17 cellular contexts compared by ENCODE assay signal in genomic region chr5:124996764-124997077, GRCh38.
A peak's percentile ranks its signal among the peaks of the same experiment; 100 is the strongest.
DNase-seq lines count a peak whose midpoint lies in the region; ATAC-seq and TF ChIP-seq lines count a peak whose summit lies in the region.
"Had no signal": no experiment of that assay in that cellular context is flagged by ENCODE, and none has a peak within 500 bp of the region (broad histone marks: within the 10 kb centered on the region; RNA-seq: fewer than 3 reads in every experiment).

No MANE protein-coding gene starts in this region.

- no peak overlapping the region for H2AFZ ChIP-seq in H9 (ENCODE audit: low read length)
- H2AFZ ChIP-seq in smooth muscle cell (ENCODE audit: low read depth) = no peak overlapping the region

- H3K4me2 ChIP-seq in H9 (ENCODE audit: insufficient read depth, insufficient read length, low read length) (no peak overlapping the region), smooth muscle cell (peak overlapping the region; percentile 18)

- no peak overlapping the region for H4K8ac ChIP-seq in H9 (replicated peaks; ENCODE audit: insufficient read length, low read depth, low read length)

- no peak overlapping the region for H2BK15ac ChIP-seq in H9 (ENCODE audit: low read depth, low read length)

- H3K27ac Mint-ChIP-seq in H9 = peak overlapping the region; percentile 10 to 96 (median 78); a peak in 4 of 7 replicates
- H3K27ac Mint-ChIP-seq in WTC11 = peak overlapping the region; percentile 55
- H3K27ac Mint-ChIP-seq: activated CD4-positive, alpha-beta memory T cell treated with anti-CD3 and anti-CD28 coated beads for 36 hours; activated T-helper 17 cell treated with anti-CD3 and anti-CD28 coated beads, Interleukin-2, amount 50 U/mL, for 72 hours; HFFc6 had no signal

- H3K4ac ChIP-seq in H9 (ENCODE audit: low read depth, low read length) = no peak overlapping the region

- H3K56ac ChIP-seq in H9 (ENCODE audit: insufficient read length, low read depth, low read length) = no peak overlapping the region

- peaks cover 38 to 45% of the 10 kb centered on the region in 2 experiments for H3K4me1 Mint-ChIP-seq in H9
- H3K4me1 Mint-ChIP-seq in WTC11 = peaks cover 57% of the 10 kb centered on the region
- H3K4me1 Mint-ChIP-seq: activated T-helper 17 cell treated with anti-CD3 and anti-CD28 coated beads, Interleukin-2, amount 50 U/mL, for 72 hours had no signal

- no peak overlapping the region for H4K5ac ChIP-seq in H9 (ENCODE audit: insufficient read length, low read depth, low read length)

- H3K9me3 Mint-ChIP-seq in H9 (no peaks in the 10 kb centered on the region), WTC11 (no peaks in the 10 kb centered on the region; the same call in 1 of the 2 replicates)
- H3K9me3 Mint-ChIP-seq: HFFc6 had no signal

- H3K18ac ChIP-seq in H9 (ENCODE audit: insufficient read length, low read depth, low read length) = no peak overlapping the region

- H3K14ac ChIP-seq in H9 (ENCODE audit: insufficient read depth, low read length) = no peak overlapping the region

- no peak overlapping the region for H4K91ac ChIP-seq in H9 (ENCODE audit: insufficient read length, low read depth, low read length)

- no peak overlapping the region for H2BK5ac ChIP-seq in H9 (ENCODE audit: insufficient read length, low read length)

- H3K36me3 Mint-ChIP-seq in H9 (ENCODE audit: insufficient read depth in 1 of 3, low read depth in 3 of 3) = no peaks in the 10 kb centered on the region; a peak in 2 of 7 replicates
- no peaks in the 10 kb centered on the region for H3K36me3 Mint-ChIP-seq in WTC11
- H3K36me3 Mint-ChIP-seq: activated CD4-positive, alpha-beta memory T cell treated with anti-CD3 and anti-CD28 coated beads for 36 hours had no signal

- H3K4me3 Mint-ChIP-seq in H9 (no peak overlapping the region), WTC11 (no peak overlapping the region)
- H3K4me3 Mint-ChIP-seq: activated CD4-positive, alpha-beta memory T cell treated with anti-CD3 and anti-CD28 coated beads for 36 hours; activated T-helper 17 cell treated with anti-CD3 and anti-CD28 coated beads, Interleukin-2, amount 50 U/mL, for 72 hours; HFFc6 had no signal

- H3K27me3 ChIP-seq in H9 (ENCODE audit: insufficient read depth, low read length) (no peaks in the 10 kb centered on the region), smooth muscle cell (ENCODE audit: low read depth) (no peaks in the 10 kb centered on the region)
- H3K27me3 ChIP-seq: MG63, sigmoid colon had no signal

- H3K27me3 Mint-ChIP-seq in H9 (ENCODE audit: low read depth) (no peaks in the 10 kb centered on the region), WTC11 (ENCODE audit: low read depth) (no peaks in the 10 kb centered on the region; the same call in 1 of the 2 replicates)
- H3K27me3 Mint-ChIP-seq: activated T-helper 17 cell treated with anti-CD3 and anti-CD28 coated beads, Interleukin-2, amount 50 U/mL, for 72 hours had no signal

- H3K27ac ChIP-seq in H9 (ENCODE audit: insufficient read length, low read depth, low read length) (peak overlapping the region; percentile 40), smooth muscle cell (ENCODE audit: low read depth) (no peak overlapping the region)
- H3K27ac ChIP-seq: HL-60, sigmoid colon had no signal

- H3K4me3 ChIP-seq in fibroblast of the aortic adventitia (ENCODE audit: low read depth, low read length) (no peak overlapping the region), smooth muscle cell (no peak overlapping the region)
- H3K4me3 ChIP-seq: MG63, sigmoid colon had no signal

- CTCF ChIA-PET in WTC11 (lab: Charles Lee) = no interaction called here

- POLR2A ChIA-PET in WTC11 (lab: Charles Lee) = no interaction called here

- H2BK120ac ChIP-seq in H9 (ENCODE audit: low read depth, low read length, poor library complexity, severe bottlenecking) = no peak overlapping the region

- H3K9ac ChIP-seq in H9 (ENCODE audit: extremely low read depth, insufficient read length, low read length) = no peak overlapping the region
- H3K9ac ChIP-seq in smooth muscle cell (ENCODE audit: low read depth) = no peak overlapping the region

- peaks cover 6% of the 10 kb centered on the region; the same call in 1 of the 2 replicates for H3K4me1 ChIP-seq in H9 (ENCODE audit: insufficient read depth, low read length)
- H3K4me1 ChIP-seq in smooth muscle cell (ENCODE audit: low read depth) = peaks cover 40% of the 10 kb centered on the region

- H3K9me3 ChIP-seq in H9 (ENCODE audit: control insufficient read depth, low read depth, low read length) (no peaks in the 10 kb centered on the region), smooth muscle cell (replicated peaks; ENCODE audit: low read depth) (no peaks in the 10 kb centered on the region)
- H3K9me3 ChIP-seq: MG63, sigmoid colon had no signal

- H4K20me1 ChIP-seq in H9 (ENCODE audit: control insufficient read depth, insufficient read depth, insufficient read length) (no peaks in the 10 kb centered on the region), smooth muscle cell (ENCODE audit: low read depth) (no peaks in the 10 kb centered on the region)

- H3F3A ChIP-seq in smooth muscle cell (ENCODE audit: low read depth) = no peaks in the 10 kb centered on the region

- H2BK12ac ChIP-seq in H9 (ENCODE audit: insufficient read length, low read depth, low read length) = no peak overlapping the region

- H3K79me2 ChIP-seq in H9 (ENCODE audit: insufficient read depth, low read length) = no peaks in the 10 kb centered on the region
- H3K79me2 ChIP-seq in smooth muscle cell (ENCODE audit: low read depth) = no peaks in the 10 kb centered on the region

- no peak overlapping the region for H3T11ph ChIP-seq in H9 (ENCODE audit: low read length)

- H3K36me3 ChIP-seq in smooth muscle cell (ENCODE audit: low read depth) = no peaks in the 10 kb centered on the region
- H3K36me3 ChIP-seq: MG63, sigmoid colon had no signal

- H2BK20ac ChIP-seq in H9 (ENCODE audit: low read depth, low read length, poor library complexity, severe bottlenecking) = no peak overlapping the region

- ATAC-seq in WTC11 (peak; percentile 60), GM21515 (IDR thresholded peaks at IDR 0.05; ENCODE audit: unreplicated experiment) (no peak)
- ATAC-seq: activated T-helper 17 cell treated with anti-CD3 and anti-CD28 coated beads, Interleukin-2, amount 50 U/mL, for 72 hours; left lobe of liver had no signal

- H3K23me2 ChIP-seq in H9 (ENCODE audit: insufficient read length, low read depth, low read length, poor library complexity, severe bottlenecking) = no peaks in the 10 kb centered on the region

- no CpG with 5 or more reads among the region's 3 CpGs for WGBS in H9 (ENCODE audit: extremely low coverage, insufficient read length, low lambda C conversion rate)
- WGBS in smooth muscle cell (ENCODE audit: low lambda C conversion rate) = 54% methylated on average over 3 of the region's 3 CpGs

- H3K79me1 ChIP-seq in H9 (ENCODE audit: insufficient read depth, low read depth, low read length, poor library complexity, severe bottlenecking) = no peaks in the 10 kb centered on the region

- TF ChIP-seq CTCF in H9 (conservative IDR thresholded peaks at IDR 0.05) (no peak), WTC11 (IDR thresholded peaks at IDR 0.05) (no peak), fibroblast of the aortic adventitia (IDR thresholded peaks at IDR 0.05; ENCODE audit: insufficient read depth, low read length) (no peak), smooth muscle cell (IDR thresholded peaks at IDR 0.05; ENCODE audit: borderline replicate concordance, insufficient read depth, poor library complexity, severe bottlenecking) (no peak)

- no peak overlapping the region for H2AK5ac ChIP-seq in H9 (ENCODE audit: insufficient read length, low read length)

- no peak for DNase-seq in H9
- no peak for DNase-seq in WTC11 (ENCODE audit: low spot score)
- DNase-seq in fibroblast of the aortic adventitia (ENCODE audit: low read depth) = peak; percentile 17
- DNase-seq in smooth muscle cell (lab: John Stamatoyannopoulos, UW; ENCODE audit: unreplicated experiment) = no peak
- no peak for DNase-seq in epidermal melanocyte (ENCODE audit: insufficient read length, low spot score)
- DNase-seq in Kasumi-1 (lab: John Stamatoyannopoulos, UW) = no peak
- DNase-seq: activated CD4-positive, alpha-beta memory T cell treated with anti-CD3 and anti-CD28 coated beads for 36 hours; COR-L47; HFFc6; MG63; NCI-H2081; sigmoid colon; stimulated activated naive CD4-positive, alpha-beta T cell treated with Interleukin-2 at 50 U/mL for 16 hours had no signal

- no peak overlapping the region for H3K23ac ChIP-seq in H9 (ENCODE audit: insufficient read length, low read depth, low read length)

TF ChIP-seq in WTC11, 78 proteins besides CTCF, POLR2A, EP300 and RAD21 (continues in another document):
- TF ChIP-seq ARID4B (CRISPR knock-in tag; IDR thresholded peaks at IDR 0.05; ENCODE audit: borderline replicate concordance) = no peak
